Comparison of ENCODE assay signal across 4 cellular contexts in the genomic region with DNA sequence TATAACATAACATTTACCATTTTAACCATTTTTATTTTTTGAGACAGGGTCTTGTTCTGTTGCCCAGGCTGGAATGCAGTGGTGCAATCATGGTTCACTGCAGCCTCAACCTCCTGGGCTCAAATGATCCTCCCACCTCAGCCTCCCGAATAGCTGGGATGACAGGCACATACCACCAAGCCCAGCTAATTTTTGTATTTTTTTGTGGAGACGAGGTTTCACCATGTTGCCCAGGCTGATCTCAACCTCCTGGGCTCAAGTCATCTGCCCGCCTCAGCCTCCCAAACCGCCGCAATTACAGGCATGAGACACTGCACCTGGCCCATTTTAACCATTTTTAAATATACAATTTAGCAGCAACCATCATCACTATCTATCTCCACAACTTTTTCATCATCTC. TPM values are rescaled to one million over a fixed set of nuclear protein-coding genes. Genes with fewer than 3 reads are reported as not detected.
"Had no signal": no experiment of that assay in that cellular context is flagged by ENCODE, and none has a peak within 500 bp of the region (broad histone marks: within the 10 kb centered on the region; RNA-seq: fewer than 3 reads in every experiment).

No MANE protein-coding gene starts in this region.

RNA-seq across cellular contexts. Expression of a gene that starts 5.4 kb away (rescaled TPM):
- total RNA-seq: HepG2, HT1080, IMR-90, K562 had no signal
- polyA plus RNA-seq: HepG2, IMR-90 had no signal
